ENCODE assay signal across 8 cellular contexts in genomic region chr2:152718047-152718908, GRCh38. TPM values are rescaled to one million over a fixed set of nuclear protein-coding genes. Genes with fewer than 3 reads are reported as not detected.
DNase-seq lines count a peak whose midpoint lies in the region; ATAC-seq and TF ChIP-seq lines count a peak whose summit lies in the region.

Gene ARL6IP6, plus strand, starts transcription at chr2:152718620. Its CDS starts 5 bp downstream, at chr2:152718625.

- POLR2A ChIA-PET in BJ (lab: Charles Lee) = no interaction called here

- CTCF ChIA-PET in BJ (lab: Yijun Ruan, JAX) = no interaction called here

- peak within 1 kb of the TSS; percentile 72 for H3K4me3 ChIP-seq in BJ (ENCODE audit: low read depth, low read length)

- peak; percentile 39 for DNase-seq in BJ (ENCODE audit: low read depth)
- peak; percentile 88 to 96 for DNase-seq in NCI-H526 (lab: John Stamatoyannopoulos, UW)
- peak; percentile 95 for DNase-seq in activated CD4-positive, alpha-beta T cell treated with anti-CD3 and anti-CD28 coated beads for 48 hours
- DNase-seq in kidney tubule cell (ENCODE audit: low spot score) = peak; percentile 91
- peak; percentile 76 to 77 for DNase-seq in stimulated activated CD4-positive, alpha-beta T cell treated with anti-CD3 and anti-CD28 coated beads, Interleukin-1b, Interleukin-23, amount 100 ng/mL, for 1 hour (ENCODE audit: low read depth in 2 of 2)

- TF ChIP-seq CTCF in BJ (IDR thresholded peaks at IDR 0.05; ENCODE audit: insufficient read depth, low read depth, low read length) = no peak

- peak within 1 kb of the TSS; percentile 98 for H3K27ac ChIP-seq in cingulate gyrus (ENCODE audit: low read depth, low read length)

- H3K36me3 ChIP-seq in BJ (ENCODE audit: control insufficient read depth, insufficient read depth, low read length) = no peaks in the 10 kb centered on the region

- ATAC-seq in GM19328 (IDR thresholded peaks at IDR 0.05; ENCODE audit: unreplicated experiment) (peak; percentile 67), HG03469 (IDR thresholded peaks at IDR 0.05; ENCODE audit: unreplicated experiment) (peak; percentile 49)

- no peaks in the 10 kb centered on the region for H3K27me3 ChIP-seq in BJ (ENCODE audit: control insufficient read depth, insufficient read depth, low read length)

RNA-seq across cellular contexts. Expression of gene ARL6IP6, which starts in this region (rescaled TPM):
- polyA plus RNA-seq in BJ (2011; rRNA removed) = 7.9 and 20.0 TPM in 2 replicates
- polyA minus RNA-seq in BJ (2011; rRNA and poly(A)+ RNA removed) = 3.1 and 5.6 TPM in 2 replicates

Comparison
In these comparisons a context has a peak if more than half of its experiments do, and no peak if none do; other contexts are left out.
1. Peak in every context shown above with its lines: DNase-seq, ATAC-seq, H3K4me3 ChIP-seq and H3K27ac ChIP-seq.
2. DNase-seq: peak in every context shown above with its lines; median percentile 95 in activated CD4-positive, alpha-beta T cell treated with anti-CD3 and anti-CD28 coated beads for 48 hours; 92 in NCI-H526; 91 in kidney tubule cell; 76 in stimulated activated CD4-positive, alpha-beta T cell treated with anti-CD3 and anti-CD28 coated beads, Interleukin-1b, Interleukin-23, amount 100 ng/mL, for 1 hour; 39 in BJ.